26 cellular contexts compared by ENCODE assay signal in the genomic region with DNA sequence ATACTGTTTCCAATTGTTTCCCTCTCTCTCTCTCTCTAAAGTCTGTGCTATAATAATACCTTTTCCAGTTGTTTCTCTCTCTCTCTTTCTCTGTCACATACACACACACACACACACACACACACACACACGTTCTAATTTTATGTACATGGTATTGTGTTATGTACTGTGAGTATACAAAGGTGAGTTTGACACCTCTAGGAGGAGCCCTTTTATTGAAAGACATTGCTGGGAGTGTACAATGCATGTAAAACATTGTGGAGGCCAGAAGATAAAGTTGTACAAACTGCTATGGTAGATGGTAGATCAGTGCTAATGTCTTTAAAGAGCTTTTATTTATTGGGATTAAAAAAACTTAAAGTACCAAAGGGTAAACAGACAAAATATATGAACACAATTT. TPM values are rescaled to one million over a fixed set of nuclear protein-coding genes. Genes with fewer than 3 reads are reported as not detected.
DNase-seq lines count a peak whose midpoint lies in the region; ATAC-seq and TF ChIP-seq lines count a peak whose summit lies in the region.
"Had no signal": no experiment of that assay in that cellular context is flagged by ENCODE, and none has a peak within 500 bp of the region (broad histone marks: within the 10 kb centered on the region; RNA-seq: fewer than 3 reads in every experiment).

No MANE protein-coding gene starts in this region.

- no peak overlapping the region for H3K27ac ChIP-seq in CD4-positive, alpha-beta T cell (ENCODE audit: low read depth, low read length)
- H3K27ac ChIP-seq in HCT116 (ENCODE audit: low read depth, low read length) = no peak overlapping the region
- H3K27ac ChIP-seq: GM23248, skin epidermis had no signal

- H3K4me3 ChIP-seq in HCT116 (replicated peaks in 1 of 2; ENCODE audit: low read depth in 1 of 2, low read length in 2 of 2) (no peak overlapping the region), epithelial cell of proximal tubule (ENCODE audit: low read depth, low read length) (no peak overlapping the region)
- H3K4me3 ChIP-seq: GM23248, skin epidermis had no signal

- no TSS peak for BruUV-seq in HCT116 (replicated peaks; lab: Mats Ljungman, UMichigan)

- no peak overlapping the region for H2AFZ ChIP-seq in HCT116 (ENCODE audit: low read depth, low read length, poor library complexity, severe bottlenecking)
- H2AFZ ChIP-seq: GM23248 had no signal

- no peaks in the 10 kb centered on the region for H3K9me2 ChIP-seq in HCT116 (ENCODE audit: insufficient read depth)

- CTCF ChIA-PET in CD4-positive, alpha-beta T cell (lab: Charles Lee) = interaction anchor here (0.9 kb wide), 1 partner anchor 63 kb away, joined by 4 read pairs; no protein-coding TSS in a partner anchor
- CTCF ChIA-PET in HCT116 (lab: Charles Lee) = no interaction called here

- peak; percentile 23; the same call in 1 of the 2 replicates for TF ChIP-seq RAD21 in HCT116 (IDR thresholded peaks at IDR 0.05; ENCODE audit: low read depth)

- H3K4me3 Mint-ChIP-seq in CD4-positive, alpha-beta T cell = no peak overlapping the region
- H3K4me3 Mint-ChIP-seq in activated T-cell treated with anti-CD3 and anti-CD28 coated beads, Interleukin-2, amount 50 U/mL, for 24 hours = no peak overlapping the region
- H3K4me3 Mint-ChIP-seq: activated naive CD4-positive, alpha-beta T cell treated with anti-CD3 and anti-CD28 coated beads, Interleukin-2, amount 10 ng/mL, durations not matched to agents 7 days and 5 days; nephron had no signal

- TF ChIP-seq CTCF in CD4-positive, alpha-beta T cell (IDR thresholded peaks at IDR 0.05) = peak; percentile 13
- TF ChIP-seq CTCF in HCT116 (IDR thresholded peaks at IDR 0.05 in 2 of 3, conservative IDR thresholded peaks at IDR 0.05 in 1 of 3; ENCODE audit: borderline replicate concordance in 1 of 3, insufficient read depth in 1 of 3, low read depth in 2 of 3, low read length in 2 of 3) (peak; percentile 4 to 26 (median 25); a peak in 3 of 6 replicates), epithelial cell of proximal tubule (conservative IDR thresholded peaks at IDR 0.05; ENCODE audit: low read depth, low read length) (peak; percentile 19)

- no peaks in the 10 kb centered on the region for H3K27me3 Mint-ChIP-seq in CD4-positive, alpha-beta T cell
- no peaks in the 10 kb centered on the region for H3K27me3 Mint-ChIP-seq in activated T-cell treated with anti-CD3 and anti-CD28 coated beads, Interleukin-2, amount 50 U/mL, for 24 hours
- H3K27me3 Mint-ChIP-seq: activated naive CD4-positive, alpha-beta T cell treated with anti-CD3 and anti-CD28 coated beads, Interleukin-2, amount 10 ng/mL, durations not matched to agents 7 days and 5 days had no signal

- peak; percentile 29 for ATAC-seq in CD4-positive, alpha-beta T cell (ENCODE audit: poor library complexity)
- ATAC-seq in HCT116 (peak; percentile 86), HG03571 (IDR thresholded peaks at IDR 0.05; ENCODE audit: unreplicated experiment) (no peak)

- RAD21 ChIA-PET in HCT116 (lab: Charles Lee; ENCODE audit: low non-redundant PET in 1 of 2, low total read pairs in 2 of 2, uncharacterized antibody in 2 of 2, unreplicated experiment in 2 of 2) = no interaction called here

- no peaks in the 10 kb centered on the region for H3K9me3 ChIP-seq in CD4-positive, alpha-beta T cell (ENCODE audit: control insufficient read depth, low read length)
- no peaks in the 10 kb centered on the region for H3K9me3 ChIP-seq in HCT116 (ENCODE audit: control insufficient read depth in 1 of 2, insufficient read depth in 1 of 2, low read depth in 1 of 2, low read length in 2 of 2)

- intact Hi-C loops in CD4-positive, alpha-beta T cell (cut with DNase I, micrococcal nuclease) = no loop called here
- intact Hi-C loops in HCT116 (cut with micrococcal nuclease) = no loop called here

- H3K36me3 Mint-ChIP-seq in CD4-positive, alpha-beta T cell (ENCODE audit: low read depth) = peaks cover 90% of the 10 kb centered on the region
- peaks cover 65% of the 10 kb centered on the region for H3K36me3 Mint-ChIP-seq in activated T-cell treated with anti-CD3 and anti-CD28 coated beads, Interleukin-2, amount 50 U/mL, for 24 hours (ENCODE audit: low read depth)

- H3K4me1 Mint-ChIP-seq in CD4-positive, alpha-beta T cell (ENCODE audit: low read depth) = no peaks in the 10 kb centered on the region
- no peaks in the 10 kb centered on the region for H3K4me1 Mint-ChIP-seq in activated T-cell treated with anti-CD3 and anti-CD28 coated beads, Interleukin-2, amount 50 U/mL, for 24 hours (ENCODE audit: low read depth)
- H3K4me1 Mint-ChIP-seq: activated naive CD4-positive, alpha-beta T cell treated with anti-CD3 and anti-CD28 coated beads, Interleukin-2, amount 10 ng/mL, durations not matched to agents 7 days and 5 days; nephron had no signal

- no peak for TF ChIP-seq POLR2A in HCT116 (IDR thresholded peaks at IDR 0.05; ENCODE audit: borderline replicate concordance, extremely low read depth, insufficient read depth, insufficient read length)

- no peaks in the 10 kb centered on the region for H3K27me3 ChIP-seq in CD4-positive, alpha-beta T cell (ENCODE audit: control insufficient read depth, insufficient read depth, low read length)
- H3K27me3 ChIP-seq in HCT116 (ENCODE audit: insufficient read depth, low read length) = no peaks in the 10 kb centered on the region

- no peak overlapping the region for H3K27ac Mint-ChIP-seq in CD4-positive, alpha-beta T cell
- H3K27ac Mint-ChIP-seq in activated T-cell treated with anti-CD3 and anti-CD28 coated beads, Interleukin-2, amount 50 U/mL, for 24 hours = no peak overlapping the region
- H3K27ac Mint-ChIP-seq: activated naive CD4-positive, alpha-beta T cell treated with anti-CD3 and anti-CD28 coated beads, Interleukin-2, amount 10 ng/mL, durations not matched to agents 7 days and 5 days; nephron had no signal

- H4K20me1 ChIP-seq in HCT116 (ENCODE audit: insufficient read depth) = no peaks in the 10 kb centered on the region

- POLR2A ChIA-PET in CD4-positive, alpha-beta T cell (lab: Charles Lee) = interaction anchor here (0.7 kb wide), 1 partner anchor 14 kb away, joined by 3 read pairs; no protein-coding TSS in a partner anchor
- POLR2A ChIA-PET in HCT116 (lab: Charles Lee) = no interaction called here

- H3K9me3 Mint-ChIP-seq in CD4-positive, alpha-beta T cell = no peaks in the 10 kb centered on the region
- H3K9me3 Mint-ChIP-seq in activated T-cell treated with anti-CD3 and anti-CD28 coated beads, Interleukin-2, amount 50 U/mL, for 24 hours = no peaks in the 10 kb centered on the region
- H3K9me3 Mint-ChIP-seq: activated naive CD4-positive, alpha-beta T cell treated with anti-CD3 and anti-CD28 coated beads, Interleukin-2, amount 10 ng/mL, durations not matched to agents 7 days and 5 days; nephron had no signal

- no peak overlapping the region for H3K4me2 ChIP-seq in HCT116 (ENCODE audit: low read length)

- no peaks in the 10 kb centered on the region for H3K4me1 ChIP-seq in HCT116 (ENCODE audit: control insufficient read depth in 1 of 2, insufficient read depth in 2 of 2, low read length in 2 of 2)

- H3K79me2 ChIP-seq in HCT116 (ENCODE audit: insufficient read depth, low read length) = no peaks in the 10 kb centered on the region

- H3K9ac ChIP-seq in HCT116 (ENCODE audit: low read length) = no peak overlapping the region
- H3K9ac ChIP-seq: GM23248 had no signal

- DNase-seq in CD4-positive, alpha-beta T cell = no peak
- no peak for DNase-seq in HCT116 (ENCODE audit: low read depth, low spot score)
- DNase-seq in OCI-M1 (lab: John Stamatoyannopoulos, UW) = peak; percentile 20
- no peak for DNase-seq in epithelial cell of proximal tubule (ENCODE audit: low read depth)
- no peak for DNase-seq in NOMO-1 treated with dmso at 0.1 percent for 144 hours (lab: John Stamatoyannopoulos, UW; ENCODE audit: unreplicated experiment)
- no peak for DNase-seq in DMS153 treated with DMSO at 0.1 percent for 48 hours (lab: John Stamatoyannopoulos, UW; ENCODE audit: unreplicated experiment)
- no peak for DNase-seq in activated T-cell treated with anti-CD3 and anti-CD28 coated beads, Interleukin-2, amount 50 U/mL, for 24 hours
- DNase-seq: activated CD4-positive, alpha-beta T cell treated with anti-CD3 and anti-CD28 coated beads, Interleukin-2, amount 50 U/mL, for 48 hours; activated naive CD4-positive, alpha-beta T cell treated with anti-CD3 and anti-CD28 coated beads, Interleukin-2, amount 10 ng/mL, durations not matched to agents 7 days and 5 days; activated T-cell treated with anti-CD3 and anti-CD28 coated beads for 4 hours; AML-193; aorta; GF-D8; GM23248; IMR-90; mesendoderm; NCI-H1105; NCI-H2107; NCI-H526 treated with DMSO at 0.1 percent for 48 hours; posterior cingulate gyrus; Right ventricle myocardium superior; stimulated activated CD8-positive, alpha-beta memory T cell treated with anti-CD3 and anti-CD28 coated beads, Interleukin-4, amount 100 ng/mL, for 48 hours; substantia nigra had no signal

- no peaks in the 10 kb centered on the region; a peak in 1 of 4 replicates for H3K36me3 ChIP-seq in HCT116 (ENCODE audit: control insufficient read depth in 1 of 2, insufficient read depth in 2 of 2, low read length in 2 of 2)

TF ChIP-seq in HCT116, 20 proteins besides CTCF, POLR2A, EP300 and RAD21 (continues in another document):
- TF ChIP-seq CBX3 (IDR thresholded peaks at IDR 0.05; ENCODE audit: low read depth) = no peak
- TF ChIP-seq SIN3A (IDR thresholded peaks at IDR 0.05; ENCODE audit: low read depth) = no peak
- TF ChIP-seq TCF7L2 (IDR thresholded peaks at IDR 0.05; ENCODE audit: borderline replicate concordance, extremely low read depth, insufficient read depth, insufficient read length) = no peak
- TF ChIP-seq, protein P1, sequence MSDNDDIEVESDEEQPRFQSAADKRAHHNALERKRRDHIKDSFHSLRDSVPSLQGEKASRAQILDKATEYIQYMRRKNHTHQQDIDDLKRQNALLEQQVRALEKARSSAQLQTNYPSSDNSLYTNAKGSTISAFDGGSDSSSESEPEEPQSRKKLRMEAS (IDR thresholded peaks at IDR 0.05) = no peak
- no peak for TF ChIP-seq JUND (IDR thresholded peaks at IDR 0.05)
- TF ChIP-seq ZFX (IDR thresholded peaks at IDR 0.05) = no peak
- no peak for TF ChIP-seq EZH2phosphoT487 (IDR thresholded peaks at IDR 0.05; ENCODE audit: borderline replicate concordance)
- no peak for TF ChIP-seq FOSL1 (IDR thresholded peaks at IDR 0.05; ENCODE audit: low read depth)
- TF ChIP-seq, protein P2, sequence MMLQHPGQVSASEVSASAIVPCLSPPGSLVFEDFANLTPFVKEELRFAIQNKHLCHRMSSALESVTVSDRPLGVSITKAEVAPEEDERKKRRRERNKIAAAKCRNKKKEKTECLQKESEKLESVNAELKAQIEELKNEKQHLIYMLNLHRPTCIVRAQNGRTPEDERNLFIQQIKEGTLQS (IDR thresholded peaks at IDR 0.05) = no peak
- TF ChIP-seq EZH2 (IDR thresholded peaks at IDR 0.05) = no peak

RNA-seq across cellular contexts. Expression of gene BLTP1, which starts 53.6 kb away (rescaled TPM):
- total RNA-seq in CD4-positive, alpha-beta T cell = 10 to 100 TPM; 86.9 to 93.6 TPM
- 25.4 TPM for total RNA-seq in HCT116 (2021; ENCODE audit: unreplicated experiment)
- polyA plus RNA-seq in HCT116 (2012) = 13.8 and 14.2 TPM in 2 replicates
- total RNA-seq in epithelial cell of proximal tubule = 15.5 and 20.9 TPM in 2 replicates
